In genomic region chr7:131031100-131031868, GRCh38 we compare ENCODE assay signal across 1 cellular context.
TF ChIP-seq lines count a peak whose summit lies in the region.

No MANE protein-coding gene starts in this region.

TF ChIP-seq in GM12878, 131 proteins besides CTCF, POLR2A, EP300 and RAD21 (continued from another document):
- TF ChIP-seq PRDM15 (CRISPR knock-in tag; IDR thresholded peaks at IDR 0.05), result no peak
- no peak for TF ChIP-seq EGR1 (IDR thresholded peaks at IDR 0.05; ENCODE audit: borderline replicate concordance in 1 of 2, low read depth in 2 of 2, low read length in 2 of 2)
- peak; percentile 84 for TF ChIP-seq PML (IDR thresholded peaks at IDR 0.05; ENCODE audit: low read length)
- no peak for TF ChIP-seq HCFC1 (IDR thresholded peaks at IDR 0.05; ENCODE audit: low read length)
- TF ChIP-seq TCF3 (IDR thresholded peaks at IDR 0.05; ENCODE audit: borderline replicate concordance, insufficient read depth, low read depth, low read length), result no peak
- no peak for TF ChIP-seq ZSCAN29 (IDR thresholded peaks at IDR 0.05)
- no peak for TF ChIP-seq ESRRA (IDR thresholded peaks at IDR 0.05; ENCODE audit: low read length)
- TF ChIP-seq PAX8 (IDR thresholded peaks at IDR 0.05), result no peak
- TF ChIP-seq ZNF217 (IDR thresholded peaks at IDR 0.05), result peak; percentile 95; the same call in 1 of the 2 replicates
- TF ChIP-seq SMAD1 (IDR thresholded peaks at IDR 0.05; ENCODE audit: low read depth, partially characterized antibody), result no peak
- TF ChIP-seq RCOR1 (conservative IDR thresholded peaks at IDR 0.05; ENCODE audit: low read depth, low read length), result 0 out of 2 replicates have a peak, but pooled peaks have one; percentile 34
- TF ChIP-seq IRF5 (IDR thresholded peaks at IDR 0.05; ENCODE audit: borderline replicate concordance), result no peak
- TF ChIP-seq SPI1 (IDR thresholded peaks at IDR 0.05; ENCODE audit: borderline replicate concordance, insufficient read depth, low read depth, low read length), result no peak
- TF ChIP-seq HSF1 (IDR thresholded peaks at IDR 0.05; ENCODE audit: low read depth, low read length), result no peak
- TF ChIP-seq JUNB (IDR thresholded peaks at IDR 0.05), result peak; percentile 99
- TF ChIP-seq MYB (IDR thresholded peaks at IDR 0.05; ENCODE audit: borderline replicate concordance, low read depth, low read length), result no peak
- peak; percentile 49; the same call in 1 of the 2 replicates for TF ChIP-seq CBFB (IDR thresholded peaks at IDR 0.05; ENCODE audit: low read depth)
- TF ChIP-seq ATF2 (IDR thresholded peaks at IDR 0.05; ENCODE audit: low read length), result peak; percentile 98
- peak; percentile 80 for TF ChIP-seq TBL1XR1 (IDR thresholded peaks at IDR 0.05; ENCODE audit: low read depth, low read length)
- TF ChIP-seq NR2C1 (IDR thresholded peaks at IDR 0.05), result no peak
- peak; percentile 97 for TF ChIP-seq RELA (IDR thresholded peaks at IDR 0.05; ENCODE audit: borderline replicate concordance, partially characterized antibody)
- no peak for TF ChIP-seq HDAC6 (IDR thresholded peaks at IDR 0.05; ENCODE audit: unreplicated experiment)
- TF ChIP-seq FOXM1 (IDR thresholded peaks at IDR 0.05; ENCODE audit: low read depth, low read length), result peak; percentile 99
- peak; percentile 98 for TF ChIP-seq RELB (IDR thresholded peaks at IDR 0.05; ENCODE audit: low read depth)
- TF ChIP-seq CHD2 (IDR thresholded peaks at IDR 0.05; ENCODE audit: borderline replicate concordance, low read depth, low read length), result peak; percentile 46; the same call in 1 of the 2 replicates
- TF ChIP-seq CHD1 (IDR thresholded peaks at IDR 0.05; ENCODE audit: low read depth, low read length), result no peak
- no peak for TF ChIP-seq SUZ12 (IDR thresholded peaks at IDR 0.05; ENCODE audit: unreplicated experiment)
- peak; percentile 30 for TF ChIP-seq SP1 (IDR thresholded peaks at IDR 0.05; ENCODE audit: low read depth, low read length)
- TF ChIP-seq RAD51 (IDR thresholded peaks at IDR 0.05), result peak; percentile 34; the same call in 1 of the 2 replicates
- TF ChIP-seq POU2F2 (IDR thresholded peaks at IDR 0.05; ENCODE audit: borderline replicate concordance, low read depth, low read length), result 0 out of 3 replicates have a peak, but pooled peaks have one; percentile 50
- TF ChIP-seq KDM1A (IDR thresholded peaks at IDR 0.05; ENCODE audit: borderline replicate concordance), result no peak
- TF ChIP-seq ZNF622 (IDR thresholded peaks at IDR 0.05), result no peak
- no peak for TF ChIP-seq KLF5 (IDR thresholded peaks at IDR 0.05; ENCODE audit: partially characterized antibody)
- TF ChIP-seq SREBF1 (IDR thresholded peaks at IDR 0.05; ENCODE audit: low read length), result no peak
- TF ChIP-seq BACH1 (IDR thresholded peaks at IDR 0.05; ENCODE audit: borderline replicate concordance), result peak; percentile 91; the same call in 1 of the 2 replicates
- TF ChIP-seq PKNOX1 (IDR thresholded peaks at IDR 0.05), result no peak; the same call in 1 of the 2 replicates
- TF ChIP-seq CBX5 (IDR thresholded peaks at IDR 0.05; ENCODE audit: low read depth), result peak; percentile 79; the same call in 1 of the 2 replicates
- no peak for TF ChIP-seq SUPT20H (IDR thresholded peaks at IDR 0.05; ENCODE audit: borderline replicate concordance, control insufficient read depth, low read depth, low read length)
- TF ChIP-seq BMI1 (IDR thresholded peaks at IDR 0.05; ENCODE audit: borderline replicate concordance), result peak; percentile 91
- TF ChIP-seq NBN (IDR thresholded peaks at IDR 0.05), result peak; percentile 77
- TF ChIP-seq MEF2B (IDR thresholded peaks at IDR 0.05; ENCODE audit: partially characterized antibody, poor library complexity, severe bottlenecking), result peak; percentile 84
- TF ChIP-seq ZBTB33 (IDR thresholded peaks at IDR 0.05), result 0 out of 2 replicates have a peak, but pooled peaks have one; percentile 38
- TF ChIP-seq CREB1 (IDR thresholded peaks at IDR 0.05; ENCODE audit: low read depth), result peak; percentile 70; the same call in 1 of the 2 replicates
- TF ChIP-seq MTA2 (IDR thresholded peaks at IDR 0.05; ENCODE audit: low read depth), result peak; percentile 98
- no peak for TF ChIP-seq ZNF207 (IDR thresholded peaks at IDR 0.05; ENCODE audit: borderline replicate concordance)
- TF ChIP-seq ZBED1 (IDR thresholded peaks at IDR 0.05; ENCODE audit: borderline replicate concordance), result peak; percentile 87
- peak; percentile 82; the same call in 1 of the 2 replicates for TF ChIP-seq PAX5 (IDR thresholded peaks at IDR 0.05; ENCODE audit: borderline replicate concordance, low read depth, low read length)
- TF ChIP-seq SRF (IDR thresholded peaks at IDR 0.05; ENCODE audit: low read depth in 2 of 2, low read length in 2 of 2), result 0 out of 4 replicates have a peak, but pooled peaks of 1 of the 2 experiments have one; percentile 45
- no peak for TF ChIP-seq RFX5 (IDR thresholded peaks at IDR 0.05; ENCODE audit: low read depth, low read length)
- no peak for TF ChIP-seq ZZZ3 (IDR thresholded peaks at IDR 0.05; ENCODE audit: control insufficient read depth, insufficient read length, low read depth)
- no peak for TF ChIP-seq CHD4 (IDR thresholded peaks at IDR 0.05)
- TF ChIP-seq MLLT1 (IDR thresholded peaks at IDR 0.05), result no peak
